In genomic region chr2:237122214-237122666, GRCh38 we compare ENCODE assay signal across 8 cellular contexts. TPM values are rescaled to one million over a fixed set of nuclear protein-coding genes. Genes with fewer than 3 reads are reported as not detected.
DNase-seq lines count a peak whose midpoint lies in the region; ATAC-seq lines count a peak whose summit lies in the region.

No MANE protein-coding gene starts in this region.

- no peaks in the 10 kb centered on the region for H3K4me1 Mint-ChIP-seq in activated naive CD4-positive, alpha-beta T cell treated with anti-CD3 and anti-CD28 coated beads, Interleukin-2, amount 50 U/mL, for 24 hours

- no peaks in the 10 kb centered on the region for H3K36me3 Mint-ChIP-seq in activated naive CD4-positive, alpha-beta T cell treated with anti-CD3 and anti-CD28 coated beads, Interleukin-2, amount 50 U/mL, for 24 hours

- H3K27ac Mint-ChIP-seq in activated naive CD4-positive, alpha-beta T cell treated with anti-CD3 and anti-CD28 coated beads, Interleukin-2, amount 50 U/mL, for 24 hours = peak overlapping the region; percentile 90

- no peaks in the 10 kb centered on the region for H3K9me3 Mint-ChIP-seq in activated naive CD4-positive, alpha-beta T cell treated with anti-CD3 and anti-CD28 coated beads, Interleukin-2, amount 50 U/mL, for 24 hours

- ATAC-seq in HG03565 (IDR thresholded peaks at IDR 0.05; ENCODE audit: unreplicated experiment) = peak; percentile 49
- ATAC-seq in left ventricle myocardium superior = peak; percentile 84
- no peak for ATAC-seq in HG02840 (IDR thresholded peaks at IDR 0.05; ENCODE audit: low FRiP score, unreplicated experiment)

- intact Hi-C loops in left ventricle myocardium superior (cut with micrococcal nuclease) = no loop called here

- no peaks in the 10 kb centered on the region for H3K27me3 Mint-ChIP-seq in activated naive CD4-positive, alpha-beta T cell treated with anti-CD3 and anti-CD28 coated beads, Interleukin-2, amount 50 U/mL, for 24 hours

- H3K4me3 Mint-ChIP-seq in activated naive CD4-positive, alpha-beta T cell treated with anti-CD3 and anti-CD28 coated beads, Interleukin-2, amount 50 U/mL, for 24 hours = no peak overlapping the region

- DNase-seq in ELR (ENCODE audit: low read depth) (peak; percentile 84), RPMI7951 (ENCODE audit: low read depth) (peak; percentile 84), left ventricle myocardium superior (peak; percentile 77), middle frontal gyrus (ENCODE audit: extremely low spot score, low spot score) (no peak)
- DNase-seq in stimulated activated CD4-positive, alpha-beta T cell treated with anti-CD3 and anti-CD28 coated beads, Interleukin-12 subunit alpha, Interleukin-12 subunit beta, amount 100 ng/mL, for 24 hours (ENCODE audit: low read depth in 2 of 2) = peak; percentile 10 to 50

RNA-seq across cellular contexts. Expression of gene COPS8, which starts 36.6 kb away (rescaled TPM):
- 261 and 316 TPM in 2 replicates for total RNA-seq in RPMI7951 (2014; rRNA removed; shearing (Covaris generic))
- 90.7 TPM for total RNA-seq in left ventricle myocardium superior
